Comparison of ENCODE assay signal across 1 cellular context in genomic region chr1:44029911-44030605, GRCh38.
TF ChIP-seq lines count a peak whose summit lies in the region.

No MANE protein-coding gene starts in this region.

TF ChIP-seq in HepG2, 621 proteins besides CTCF, POLR2A, EP300 and RAD21 (continued from another document and continues in another):
- TF ChIP-seq, protein P1, sequence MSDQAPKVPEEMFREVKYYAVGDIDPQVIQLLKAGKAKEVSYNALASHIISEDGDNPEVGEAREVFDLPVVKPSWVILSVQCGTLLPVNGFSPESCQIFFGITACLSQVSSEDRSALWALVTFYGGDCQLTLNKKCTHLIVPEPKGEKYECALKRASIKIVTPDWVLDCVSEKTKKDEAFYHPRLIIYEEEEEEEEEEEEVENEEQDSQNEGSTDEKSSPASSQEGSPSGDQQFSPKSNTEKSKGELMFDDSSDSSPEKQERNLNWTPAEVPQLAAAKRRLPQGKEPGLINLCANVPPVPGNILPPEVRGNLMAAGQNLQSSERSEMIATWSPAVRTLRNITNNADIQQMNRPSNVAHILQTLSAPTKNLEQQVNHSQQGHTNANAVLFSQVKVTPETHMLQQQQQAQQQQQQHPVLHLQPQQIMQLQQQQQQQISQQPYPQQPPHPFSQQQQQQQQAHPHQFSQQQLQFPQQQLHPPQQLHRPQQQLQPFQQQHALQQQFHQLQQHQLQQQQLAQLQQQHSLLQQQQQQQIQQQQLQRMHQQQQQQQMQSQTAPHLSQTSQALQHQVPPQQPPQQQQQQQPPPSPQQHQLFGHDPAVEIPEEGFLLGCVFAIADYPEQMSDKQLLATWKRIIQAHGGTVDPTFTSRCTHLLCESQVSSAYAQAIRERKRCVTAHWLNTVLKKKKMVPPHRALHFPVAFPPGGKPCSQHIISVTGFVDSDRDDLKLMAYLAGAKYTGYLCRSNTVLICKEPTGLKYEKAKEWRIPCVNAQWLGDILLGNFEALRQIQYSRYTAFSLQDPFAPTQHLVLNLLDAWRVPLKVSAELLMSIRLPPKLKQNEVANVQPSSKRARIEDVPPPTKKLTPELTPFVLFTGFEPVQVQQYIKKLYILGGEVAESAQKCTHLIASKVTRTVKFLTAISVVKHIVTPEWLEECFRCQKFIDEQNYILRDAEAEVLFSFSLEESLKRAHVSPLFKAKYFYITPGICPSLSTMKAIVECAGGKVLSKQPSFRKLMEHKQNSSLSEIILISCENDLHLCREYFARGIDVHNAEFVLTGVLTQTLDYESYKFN (CRISPR knock-in tag; conservative IDR thresholded peaks at IDR 0.05), result 0 out of 2 replicates have a peak, but pooled peaks have one; percentile 35
- TF ChIP-seq, protein P2, sequence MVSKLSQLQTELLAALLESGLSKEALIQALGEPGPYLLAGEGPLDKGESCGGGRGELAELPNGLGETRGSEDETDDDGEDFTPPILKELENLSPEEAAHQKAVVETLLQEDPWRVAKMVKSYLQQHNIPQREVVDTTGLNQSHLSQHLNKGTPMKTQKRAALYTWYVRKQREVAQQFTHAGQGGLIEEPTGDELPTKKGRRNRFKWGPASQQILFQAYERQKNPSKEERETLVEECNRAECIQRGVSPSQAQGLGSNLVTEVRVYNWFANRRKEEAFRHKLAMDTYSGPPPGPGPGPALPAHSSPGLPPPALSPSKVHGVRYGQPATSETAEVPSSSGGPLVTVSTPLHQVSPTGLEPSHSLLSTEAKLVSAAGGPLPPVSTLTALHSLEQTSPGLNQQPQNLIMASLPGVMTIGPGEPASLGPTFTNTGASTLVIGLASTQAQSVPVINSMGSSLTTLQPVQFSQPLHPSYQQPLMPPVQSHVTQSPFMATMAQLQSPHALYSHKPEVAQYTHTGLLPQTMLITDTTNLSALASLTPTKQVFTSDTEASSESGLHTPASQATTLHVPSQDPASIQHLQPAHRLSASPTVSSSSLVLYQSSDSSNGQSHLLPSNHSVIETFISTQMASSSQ (IDR thresholded peaks at IDR 0.05; ENCODE audit: low read depth), result no peak
- TF ChIP-seq, protein P2 (CRISPR knock-in tag; IDR thresholded peaks at IDR 0.05; ENCODE audit: borderline replicate concordance), result peak; percentile 14; the same call in 1 of the 2 replicates
- TF ChIP-seq ATF7 (IDR thresholded peaks at IDR 0.05) (no peak), ATF7 (CRISPR knock-in tag; IDR thresholded peaks at IDR 0.05) (no peak), ZNF614 (CRISPR knock-in tag; IDR thresholded peaks at IDR 0.05; ENCODE audit: borderline replicate concordance) (peak; percentile 10; the same call in 1 of the 2 replicates), SIN3A (IDR thresholded peaks at IDR 0.05; ENCODE audit: borderline replicate concordance, low read depth, low read length) (peak; percentile 31; the same call in 1 of the 2 replicates), ZFY (CRISPR knock-in tag; IDR thresholded peaks at IDR 0.05) (peak; percentile 82), DDIT3 (CRISPR knock-in tag; IDR thresholded peaks at IDR 0.05) (no peak), SATB2 (CRISPR knock-in tag; IDR thresholded peaks at IDR 0.05) (0 out of 2 replicates have a peak, but pooled peaks have one; percentile 9), NFIC (IDR thresholded peaks at IDR 0.05; ENCODE audit: low read length) (no peak), ETV5 (CRISPR knock-in tag; IDR thresholded peaks at IDR 0.05; ENCODE audit: borderline replicate concordance) (no peak; the same call in 1 of the 2 replicates), ZNF264 (CRISPR knock-in tag; IDR thresholded peaks at IDR 0.05) (0 out of 2 replicates have a peak, but pooled peaks have one; percentile 30), ZNF274 (CRISPR knock-in tag; IDR thresholded peaks at IDR 0.05) (no peak), YEATS4 (CRISPR knock-in tag; IDR thresholded peaks at IDR 0.05; ENCODE audit: borderline replicate concordance) (peak; percentile 98), MED13 (CRISPR knock-in tag; IDR thresholded peaks at IDR 0.05) (0 out of 2 replicates have a peak, but pooled peaks have one; percentile 21), KDM2A (CRISPR knock-in tag; IDR thresholded peaks at IDR 0.05; ENCODE audit: borderline replicate concordance, low read depth) (peak; percentile 34), HDAC1 (CRISPR knock-in tag; IDR thresholded peaks at IDR 0.05) (peak; percentile 25; the same call in 1 of the 2 replicates), KMT2B (CRISPR knock-in tag; IDR thresholded peaks at IDR 0.05) (peak; percentile 7; the same call in 1 of the 2 replicates), POLR2AphosphoS5 (IDR thresholded peaks at IDR 0.05; ENCODE audit: low read depth, low read length) (peak; percentile 49), CHD4 (IDR thresholded peaks at IDR 0.05; ENCODE audit: borderline replicate concordance, low read length) (no peak), SMYD3 (CRISPR knock-in tag; IDR thresholded peaks at IDR 0.05) (no peak), ATF7-NPFF (CRISPR knock-in tag; IDR thresholded peaks at IDR 0.05; ENCODE audit: low read depth) (no peak; the same call in 1 of the 2 replicates), MIER2 (CRISPR knock-in tag; IDR thresholded peaks at IDR 0.05) (no peak), ZSCAN25 (CRISPR knock-in tag; IDR thresholded peaks at IDR 0.05) (no peak), ZNF343 (CRISPR knock-in tag; IDR thresholded peaks at IDR 0.05) (0 out of 2 replicates have a peak, but pooled peaks have one; percentile 37), MBNL3 (CRISPR knock-in tag; conservative IDR thresholded peaks at IDR 0.05) (no peak), CEBPG (CRISPR knock-in tag; IDR thresholded peaks at IDR 0.05) (peak; percentile 85), POLR2G (IDR thresholded peaks at IDR 0.05; ENCODE audit: low read depth, low read length) (peak; percentile 74), HNRNPLL (IDR thresholded peaks at IDR 0.05; ENCODE audit: low read depth, low read length, poor library complexity, severe bottlenecking) (peak; percentile 24), ZNF501 (CRISPR knock-in tag; IDR thresholded peaks at IDR 0.05) (0 out of 2 replicates have a peak, but pooled peaks have one; percentile 49), MTF2 (CRISPR knock-in tag; IDR thresholded peaks at IDR 0.05; ENCODE audit: borderline replicate concordance) (no peak), ZNF670 (CRISPR knock-in tag; IDR thresholded peaks at IDR 0.05; ENCODE audit: borderline replicate concordance) (0 out of 2 replicates have a peak, but pooled peaks have one; percentile 32), ZNF891 (CRISPR knock-in tag; IDR thresholded peaks at IDR 0.05) (no peak), RBFOX2 (IDR thresholded peaks at IDR 0.05; ENCODE audit: low read depth, low read length) (peak; percentile 86), SMC3 (IDR thresholded peaks at IDR 0.05; ENCODE audit: low read length) (no peak), ZNF572 (CRISPR knock-in tag; IDR thresholded peaks at IDR 0.05) (no peak), IKZF4 (CRISPR knock-in tag; IDR thresholded peaks at IDR 0.05; ENCODE audit: borderline replicate concordance, low read depth, not compliant biosample characterization) (no peak), TFDP2 (CRISPR knock-in tag; IDR thresholded peaks at IDR 0.05) (0 out of 2 replicates have a peak, but pooled peaks have one; percentile 39), SKI (IDR thresholded peaks at IDR 0.05; ENCODE audit: partially characterized antibody) (no peak), DRAP1 (CRISPR knock-in tag; IDR thresholded peaks at IDR 0.05) (peak; percentile 93), SCMH1 (CRISPR knock-in tag; IDR thresholded peaks at IDR 0.05; ENCODE audit: borderline replicate concordance) (no peak)
- TF ChIP-seq, protein P3, sequence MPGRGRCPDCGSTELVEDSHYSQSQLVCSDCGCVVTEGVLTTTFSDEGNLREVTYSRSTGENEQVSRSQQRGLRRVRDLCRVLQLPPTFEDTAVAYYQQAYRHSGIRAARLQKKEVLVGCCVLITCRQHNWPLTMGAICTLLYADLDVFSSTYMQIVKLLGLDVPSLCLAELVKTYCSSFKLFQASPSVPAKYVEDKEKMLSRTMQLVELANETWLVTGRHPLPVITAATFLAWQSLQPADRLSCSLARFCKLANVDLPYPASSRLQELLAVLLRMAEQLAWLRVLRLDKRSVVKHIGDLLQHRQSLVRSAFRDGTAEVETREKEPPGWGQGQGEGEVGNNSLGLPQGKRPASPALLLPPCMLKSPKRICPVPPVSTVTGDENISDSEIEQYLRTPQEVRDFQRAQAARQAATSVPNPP (CRISPR knock-in tag; IDR thresholded peaks at IDR 0.05), result no peak
- TF ChIP-seq, protein P4, sequence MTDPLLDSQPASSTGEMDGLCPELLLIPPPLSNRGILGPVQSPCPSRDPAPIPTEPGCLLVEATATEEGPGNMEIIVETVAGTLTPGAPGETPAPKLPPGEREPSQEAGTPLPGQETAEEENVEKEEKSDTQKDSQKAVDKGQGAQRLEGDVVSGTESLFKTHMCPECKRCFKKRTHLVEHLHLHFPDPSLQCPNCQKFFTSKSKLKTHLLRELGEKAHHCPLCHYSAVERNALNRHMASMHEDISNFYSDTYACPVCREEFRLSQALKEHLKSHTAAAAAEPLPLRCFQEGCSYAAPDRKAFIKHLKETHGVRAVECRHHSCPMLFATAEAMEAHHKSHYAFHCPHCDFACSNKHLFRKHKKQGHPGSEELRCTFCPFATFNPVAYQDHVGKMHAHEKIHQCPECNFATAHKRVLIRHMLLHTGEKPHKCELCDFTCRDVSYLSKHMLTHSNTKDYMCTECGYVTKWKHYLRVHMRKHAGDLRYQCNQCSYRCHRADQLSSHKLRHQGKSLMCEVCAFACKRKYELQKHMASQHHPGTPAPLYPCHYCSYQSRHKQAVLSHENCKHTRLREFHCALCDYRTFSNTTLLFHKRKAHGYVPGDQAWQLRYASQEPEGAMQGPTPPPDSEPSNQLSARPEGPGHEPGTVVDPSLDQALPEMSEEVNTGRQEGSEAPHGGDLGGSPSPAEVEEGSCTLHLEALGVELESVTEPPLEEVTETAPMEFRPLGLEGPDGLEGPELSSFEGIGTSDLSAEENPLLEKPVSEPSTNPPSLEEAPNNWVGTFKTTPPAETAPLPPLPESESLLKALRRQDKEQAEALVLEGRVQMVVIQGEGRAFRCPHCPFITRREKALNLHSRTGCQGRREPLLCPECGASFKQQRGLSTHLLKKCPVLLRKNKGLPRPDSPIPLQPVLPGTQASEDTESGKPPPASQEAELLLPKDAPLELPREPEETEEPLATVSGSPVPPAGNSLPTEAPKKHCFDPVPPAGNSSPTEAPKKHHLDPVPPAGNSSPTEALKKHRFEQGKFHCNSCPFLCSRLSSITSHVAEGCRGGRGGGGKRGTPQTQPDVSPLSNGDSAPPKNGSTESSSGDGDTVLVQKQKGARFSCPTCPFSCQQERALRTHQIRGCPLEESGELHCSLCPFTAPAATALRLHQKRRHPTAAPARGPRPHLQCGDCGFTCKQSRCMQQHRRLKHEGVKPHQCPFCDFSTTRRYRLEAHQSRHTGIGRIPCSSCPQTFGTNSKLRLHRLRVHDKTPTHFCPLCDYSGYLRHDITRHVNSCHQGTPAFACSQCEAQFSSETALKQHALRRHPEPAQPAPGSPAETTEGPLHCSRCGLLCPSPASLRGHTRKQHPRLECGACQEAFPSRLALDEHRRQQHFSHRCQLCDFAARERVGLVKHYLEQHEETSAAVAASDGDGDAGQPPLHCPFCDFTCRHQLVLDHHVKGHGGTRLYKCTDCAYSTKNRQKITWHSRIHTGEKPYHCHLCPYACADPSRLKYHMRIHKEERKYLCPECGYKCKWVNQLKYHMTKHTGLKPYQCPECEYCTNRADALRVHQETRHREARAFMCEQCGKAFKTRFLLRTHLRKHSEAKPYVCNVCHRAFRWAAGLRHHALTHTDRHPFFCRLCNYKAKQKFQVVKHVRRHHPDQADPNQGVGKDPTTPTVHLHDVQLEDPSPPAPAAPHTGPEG (CRISPR knock-in tag; IDR thresholded peaks at IDR 0.05), result peak; percentile 50
- TF ChIP-seq, protein P5, sequence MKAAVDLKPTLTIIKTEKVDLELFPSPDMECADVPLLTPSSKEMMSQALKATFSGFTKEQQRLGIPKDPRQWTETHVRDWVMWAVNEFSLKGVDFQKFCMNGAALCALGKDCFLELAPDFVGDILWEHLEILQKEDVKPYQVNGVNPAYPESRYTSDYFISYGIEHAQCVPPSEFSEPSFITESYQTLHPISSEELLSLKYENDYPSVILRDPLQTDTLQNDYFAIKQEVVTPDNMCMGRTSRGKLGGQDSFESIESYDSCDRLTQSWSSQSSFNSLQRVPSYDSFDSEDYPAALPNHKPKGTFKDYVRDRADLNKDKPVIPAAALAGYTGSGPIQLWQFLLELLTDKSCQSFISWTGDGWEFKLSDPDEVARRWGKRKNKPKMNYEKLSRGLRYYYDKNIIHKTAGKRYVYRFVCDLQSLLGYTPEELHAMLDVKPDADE (CRISPR knock-in tag; IDR thresholded peaks at IDR 0.05), result no peak
- TF ChIP-seq, protein P6, sequence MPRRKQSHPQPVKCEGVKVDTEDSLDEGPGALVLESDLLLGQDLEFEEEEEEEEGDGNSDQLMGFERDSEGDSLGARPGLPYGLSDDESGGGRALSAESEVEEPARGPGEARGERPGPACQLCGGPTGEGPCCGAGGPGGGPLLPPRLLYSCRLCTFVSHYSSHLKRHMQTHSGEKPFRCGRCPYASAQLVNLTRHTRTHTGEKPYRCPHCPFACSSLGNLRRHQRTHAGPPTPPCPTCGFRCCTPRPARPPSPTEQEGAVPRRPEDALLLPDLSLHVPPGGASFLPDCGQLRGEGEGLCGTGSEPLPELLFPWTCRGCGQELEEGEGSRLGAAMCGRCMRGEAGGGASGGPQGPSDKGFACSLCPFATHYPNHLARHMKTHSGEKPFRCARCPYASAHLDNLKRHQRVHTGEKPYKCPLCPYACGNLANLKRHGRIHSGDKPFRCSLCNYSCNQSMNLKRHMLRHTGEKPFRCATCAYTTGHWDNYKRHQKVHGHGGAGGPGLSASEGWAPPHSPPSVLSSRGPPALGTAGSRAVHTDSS (CRISPR knock-in tag; conservative IDR thresholded peaks at IDR 0.05), result no peak
